17 cellular contexts compared by ENCODE assay signal in genomic region chr3:97993526-97993925, GRCh38. TPM values are rescaled to one million over a fixed set of nuclear protein-coding genes. Genes with fewer than 3 reads are reported as not detected.
DNase-seq lines count a peak whose midpoint lies in the region; ATAC-seq and TF ChIP-seq lines count a peak whose summit lies in the region.
"Had no signal": no experiment of that assay in that cellular context is flagged by ENCODE, and none has a peak within 500 bp of the region (broad histone marks: within the 10 kb centered on the region; RNA-seq: fewer than 3 reads in every experiment).

No MANE protein-coding gene starts in this region.

- ATAC-seq in WTC11, result peak; percentile 55
- ATAC-seq in HG03175 (IDR thresholded peaks at IDR 0.05; ENCODE audit: unreplicated experiment), result no peak

- CTCF ChIA-PET in WTC11 (lab: Charles Lee), result interaction anchor here (0.7 kb wide), 1 partner anchor 29 kb away, joined by 5 read pairs; no protein-coding TSS in a partner anchor

- no peak overlapping the region for H3K9ac ChIP-seq in HUES48 (ENCODE audit: low read depth, low read length)
- no peak overlapping the region for H3K9ac ChIP-seq in neural progenitor cell
- H3K9ac ChIP-seq: BLaER1, KMS-11 had no signal

- no peak for TF ChIP-seq POLR2A in breast epithelium (IDR thresholded peaks at IDR 0.05)

- peaks cover 25% of the 10 kb centered on the region for H3K4me1 Mint-ChIP-seq in WTC11
- no peaks in the 10 kb centered on the region for H3K4me1 Mint-ChIP-seq in neural progenitor cell

- H3K36me3 ChIP-seq in HUES48 (ENCODE audit: control insufficient read depth, insufficient read depth, low read length) (no peaks in the 10 kb centered on the region), neural progenitor cell (no peaks in the 10 kb centered on the region), breast epithelium (no peaks in the 10 kb centered on the region)
- H3K36me3 ChIP-seq: BLaER1 had no signal

- H3K9me3 Mint-ChIP-seq in WTC11, result peaks cover 3% of the 10 kb centered on the region
- no peaks in the 10 kb centered on the region for H3K9me3 Mint-ChIP-seq in neural progenitor cell
- H3K9me3 Mint-ChIP-seq: CD4-positive, alpha-beta memory T cell had no signal

- DNase-seq in NCI-H748 (lab: John Stamatoyannopoulos, UW; ENCODE audit: unreplicated experiment) (peak; percentile 28), NCI-H748 treated with DMSO at 0.1 percent for 48 hours (lab: John Stamatoyannopoulos, UW) (no peak), WTC11 (ENCODE audit: low spot score) (no peak), neural progenitor cell (ENCODE audit: low spot score) (no peak), breast epithelium (ENCODE audit: low spot score in 2 of 2) (no peak), epidermal melanocyte (ENCODE audit: insufficient read length, low spot score) (no peak)
- DNase-seq: Calu3; CD4-positive, alpha-beta memory T cell; DMS79 treated with DMSO at 0.1 percent for 48 hours; GF-D8; H7 had no signal

- POLR2A ChIA-PET in WTC11 (lab: Charles Lee), result no interaction called here

- H2AFZ ChIP-seq in neural progenitor cell (replicated peaks), result peak overlapping the region; percentile 64

- no peak overlapping the region for H3K4me3 ChIP-seq in HUES48 (ENCODE audit: low read depth, low read length)
- no peak overlapping the region for H3K4me3 ChIP-seq in neural progenitor cell
- no peak overlapping the region for H3K4me3 ChIP-seq in breast epithelium
- H3K4me3 ChIP-seq: BLaER1 had no signal

- no peaks in the 10 kb centered on the region for H3K79me2 ChIP-seq in neural progenitor cell (ENCODE audit: low read depth)

- H3K27me3 ChIP-seq in HUES48 (ENCODE audit: control insufficient read depth, insufficient read depth, low read length) (no peaks in the 10 kb centered on the region), neural progenitor cell (no peaks in the 10 kb centered on the region), breast epithelium (no peaks in the 10 kb centered on the region)
- H3K27me3 ChIP-seq: BLaER1 had no signal

- TF ChIP-seq CTCF in WTC11 (IDR thresholded peaks at IDR 0.05) (no peak), neural progenitor cell (IDR thresholded peaks at IDR 0.05) (no peak), breast epithelium (IDR thresholded peaks at IDR 0.05) (no peak)

- no peaks in the 10 kb centered on the region for H3F3A ChIP-seq in neural progenitor cell (ENCODE audit: low read depth)

- H3K4me1 ChIP-seq in HUES48 (ENCODE audit: control insufficient read depth, insufficient read depth, low read length), result peaks cover 17% of the 10 kb centered on the region
- H3K4me1 ChIP-seq in neural progenitor cell, result peaks cover 4% of the 10 kb centered on the region
- H3K4me1 ChIP-seq in breast epithelium, result no peaks in the 10 kb centered on the region

- intact Hi-C loops in breast epithelium (cut with DNase I; ENCODE audit: low total_unique reads), result no loop called here

- H3K27me3 Mint-ChIP-seq in WTC11 (ENCODE audit: low read depth) (no peaks in the 10 kb centered on the region), neural progenitor cell (ENCODE audit: insufficient read depth, low read depth) (no peaks in the 10 kb centered on the region)
- H3K27me3 Mint-ChIP-seq: CD4-positive, alpha-beta memory T cell had no signal

- H3K27ac Mint-ChIP-seq in WTC11 (peak overlapping the region; percentile 23; the same call in 1 of the 2 replicates), neural progenitor cell (no peak overlapping the region)

- H3K36me3 Mint-ChIP-seq in WTC11 (no peaks in the 10 kb centered on the region), neural progenitor cell (no peaks in the 10 kb centered on the region)
- H3K36me3 Mint-ChIP-seq: CD14-positive monocyte; CD4-positive, alpha-beta memory T cell had no signal

- H3K27ac ChIP-seq in HUES48 (ENCODE audit: low read depth, low read length), result peak overlapping the region; percentile 34
- H3K27ac ChIP-seq in neural progenitor cell, result no peak overlapping the region
- H3K27ac ChIP-seq in breast epithelium, result no peak overlapping the region
- H3K27ac ChIP-seq: BLaER1, KMS-11 had no signal

- no peak overlapping the region for H3K4me2 ChIP-seq in neural progenitor cell
- H3K4me2 ChIP-seq: BLaER1, KMS-11 had no signal

- no peaks in the 10 kb centered on the region for H4K20me1 ChIP-seq in neural progenitor cell (ENCODE audit: low read depth)
- H4K20me1 ChIP-seq: BLaER1 had no signal

- H3K9me3 ChIP-seq in HUES48 (ENCODE audit: control insufficient read depth, insufficient read depth, low read length) (no peaks in the 10 kb centered on the region), neural progenitor cell (ENCODE audit: low read depth) (no peaks in the 10 kb centered on the region), breast epithelium (no peaks in the 10 kb centered on the region)
- H3K9me3 ChIP-seq: BLaER1 had no signal

- H3K4me3 Mint-ChIP-seq in WTC11 (no peak overlapping the region), neural progenitor cell (no peak overlapping the region)
- H3K4me3 Mint-ChIP-seq: CD14-positive monocyte; CD4-positive, alpha-beta memory T cell had no signal

TF ChIP-seq in WTC11, 78 proteins besides CTCF, POLR2A, EP300 and RAD21:
- TF ChIP-seq CREM (CRISPR knock-in tag; IDR thresholded peaks at IDR 0.05), result no peak
- TF ChIP-seq MXD4 (CRISPR knock-in tag; IDR thresholded peaks at IDR 0.05; ENCODE audit: borderline replicate concordance), result no peak
- no peak for TF ChIP-seq TP53 (CRISPR knock-in tag; IDR thresholded peaks at IDR 0.05)
- TF ChIP-seq ZNF281 (CRISPR knock-in tag; IDR thresholded peaks at IDR 0.05), result no peak
- no peak for TF ChIP-seq ZNF138 (CRISPR knock-in tag; conservative IDR thresholded peaks at IDR 0.05)
- no peak for TF ChIP-seq ELF4 (CRISPR knock-in tag; IDR thresholded peaks at IDR 0.05; ENCODE audit: low read depth)

RNA-seq across cellular contexts. Expression of gene RIOX2, which starts 21.3 kb away (rescaled TPM):
- total RNA-seq in WTC11 (2021) (8.7 to 11.0 TPM (median 8.7 TPM) in 3 replicates), neural progenitor cell (ENCODE audit: low replicate concordance) (10.4 TPM in 2 replicates), breast epithelium (10 to 100 TPM; 22.9 to 32.4 (median 28.5) TPM)

RNA-seq across cellular contexts. Expression of gene GABRR3, which starts 41.6 kb away (rescaled TPM):
- total RNA-seq in WTC11 (2021) (not detected in 3 replicates), neural progenitor cell (ENCODE audit: low replicate concordance) (not detected in 2 replicates), breast epithelium (not detected)
- total RNA-seq: A673, Calu3, H7 had no signal
